1 cellular context compared by ENCODE assay signal in genomic region chr19:38201731-38202130, GRCh38.
TF ChIP-seq lines count a peak whose summit lies in the region.

No MANE protein-coding gene starts in this region.

TF ChIP-seq in WTC11, 78 proteins besides CTCF, POLR2A, EP300 and RAD21 (continued from another document):
- TF ChIP-seq ARID4B (CRISPR knock-in tag; IDR thresholded peaks at IDR 0.05; ENCODE audit: borderline replicate concordance) (no peak), PRRX2 (CRISPR knock-in tag; IDR thresholded peaks at IDR 0.05) (no peak), OVOL2 (CRISPR knock-in tag; IDR thresholded peaks at IDR 0.05; ENCODE audit: borderline replicate concordance) (no peak), USF2 (CRISPR knock-in tag; IDR thresholded peaks at IDR 0.05) (no peak), FOXP4 (CRISPR knock-in tag; IDR thresholded peaks at IDR 0.05) (no peak), CBFB (CRISPR knock-in tag; IDR thresholded peaks at IDR 0.05; ENCODE audit: low read depth) (no peak), PRDM15 (CRISPR knock-in tag; IDR thresholded peaks at IDR 0.05) (no peak), ZNF219 (CRISPR knock-in tag; IDR thresholded peaks at IDR 0.05; ENCODE audit: borderline replicate concordance) (no peak), EMX1 (CRISPR knock-in tag; IDR thresholded peaks at IDR 0.05) (no peak)
